In the genomic region with DNA sequence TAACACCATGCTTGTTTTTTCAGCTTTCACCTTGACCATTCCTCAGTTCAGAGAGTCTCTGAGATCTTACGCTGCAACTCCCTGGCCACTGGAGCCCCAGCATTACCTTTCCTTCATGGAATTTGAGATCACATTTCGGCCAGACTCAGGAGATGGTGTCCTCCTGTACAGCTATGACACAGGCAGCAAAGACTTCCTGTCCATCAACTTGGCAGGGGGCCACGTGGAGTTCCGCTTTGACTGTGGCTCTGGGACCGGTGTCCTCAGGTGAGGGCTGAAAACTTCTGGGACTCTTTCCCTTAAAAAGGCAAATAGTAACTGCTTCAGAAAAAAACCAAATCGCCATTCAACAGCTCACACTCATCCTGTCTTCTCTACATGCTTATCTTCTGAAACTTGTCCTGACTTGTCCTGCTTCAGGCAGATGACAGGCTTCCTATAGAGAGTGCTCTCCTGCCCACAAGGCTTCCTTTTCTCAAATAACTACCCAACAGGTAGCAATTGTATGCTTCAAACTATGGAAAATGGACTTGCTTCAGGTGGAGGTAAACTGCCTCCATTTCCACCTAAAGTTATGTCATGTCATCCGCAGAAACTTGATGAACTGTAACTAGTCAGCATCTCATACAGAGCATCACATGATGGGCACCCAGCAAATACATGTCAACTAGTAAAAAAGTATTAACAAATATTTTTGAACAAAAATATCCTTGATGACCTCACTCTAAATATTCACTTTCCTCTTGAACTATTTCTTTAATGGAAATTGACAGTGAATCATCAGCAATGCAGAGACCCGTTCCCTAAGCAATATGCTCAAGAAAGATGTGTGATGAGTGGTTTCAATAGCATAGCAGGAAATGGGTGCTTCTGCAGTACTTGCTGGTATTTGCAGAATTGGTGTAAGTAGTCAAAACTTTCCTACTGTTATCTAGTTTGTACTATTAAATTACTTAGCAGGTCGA, we compare ENCODE assay signal across 1 cellular context.
TF ChIP-seq lines count a peak whose summit lies in the region.

No MANE protein-coding gene starts in this region.

TF ChIP-seq in endothelial cell of umbilical vein, 7 proteins besides CTCF, POLR2A, EP300 and RAD21:
- TF ChIP-seq, protein P1, sequence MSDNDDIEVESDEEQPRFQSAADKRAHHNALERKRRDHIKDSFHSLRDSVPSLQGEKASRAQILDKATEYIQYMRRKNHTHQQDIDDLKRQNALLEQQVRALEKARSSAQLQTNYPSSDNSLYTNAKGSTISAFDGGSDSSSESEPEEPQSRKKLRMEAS (IDR thresholded peaks at IDR 0.05; ENCODE audit: insufficient read depth, insufficient read length) = no peak
- TF ChIP-seq MYC (IDR thresholded peaks at IDR 0.05; ENCODE audit: low read depth, low read length) (no peak), POLR2AphosphoS5 (IDR thresholded peaks at IDR 0.05; ENCODE audit: insufficient read depth, low read depth, low read length) (no peak), EZH2 (IDR thresholded peaks at IDR 0.05; ENCODE audit: borderline replicate concordance, low read depth, low read length, severe bottlenecking) (no peak), JUN (IDR thresholded peaks at IDR 0.05; ENCODE audit: borderline replicate concordance, insufficient read depth, insufficient read length, low read depth) (no peak), FOS (IDR thresholded peaks at IDR 0.05; ENCODE audit: borderline replicate concordance, insufficient read depth, low read length) (peak; percentile 68), GATA2 (IDR thresholded peaks at IDR 0.05; ENCODE audit: insufficient read depth, insufficient read length, low read depth, low read length) (no peak)
